1 cellular context compared by ENCODE assay signal in genomic region chr17:82000803-82001649, GRCh38.
A peak's percentile ranks its signal among the peaks of the same experiment; 100 is the strongest.
TF ChIP-seq lines count a peak whose summit lies in the region.

No MANE protein-coding gene starts in this region.

TF ChIP-seq in HepG2, 621 proteins besides CTCF, POLR2A, EP300 and RAD21 (continued from another document and continues in another):
- TF ChIP-seq FOXA1 (IDR thresholded peaks at IDR 0.05) (no peak), FOXA1 (CRISPR knock-in tag; IDR thresholded peaks at IDR 0.05) (peak; percentile 39; the same call in 1 of the 2 replicates), MYPOP (CRISPR knock-in tag; IDR thresholded peaks at IDR 0.05) (no peak), SRF (IDR thresholded peaks at IDR 0.05; ENCODE audit: low read depth, low read length) (no peak), PRPF4 (IDR thresholded peaks at IDR 0.05; ENCODE audit: low read depth, low read length, poor library complexity, severe bottlenecking) (no peak), KDM2A (CRISPR knock-in tag; IDR thresholded peaks at IDR 0.05; ENCODE audit: borderline replicate concordance, low read depth) (peak; percentile 79; the same call in 1 of the 2 replicates), DR1 (CRISPR knock-in tag; IDR thresholded peaks at IDR 0.05) (peak; percentile 62), SAP130 (CRISPR knock-in tag; IDR thresholded peaks at IDR 0.05; ENCODE audit: low read depth) (peak; percentile 96), ZNF552 (CRISPR knock-in tag; IDR thresholded peaks at IDR 0.05; ENCODE audit: borderline replicate concordance) (peak; percentile 94), ZNF770 (CRISPR knock-in tag; IDR thresholded peaks at IDR 0.05) (peak; percentile 90), ZNF83 (CRISPR knock-in tag; IDR thresholded peaks at IDR 0.05; ENCODE audit: borderline replicate concordance) (peak; percentile 92; the same call in 1 of the 2 replicates), GZF1 (CRISPR knock-in tag; IDR thresholded peaks at IDR 0.05) (peak; percentile 73; the same call in 1 of the 2 replicates), NR3C1 (CRISPR knock-in tag; IDR thresholded peaks at IDR 0.05) (peak; percentile 58; the same call in 1 of the 2 replicates), ZNF547 (CRISPR knock-in tag; IDR thresholded peaks at IDR 0.05) (peak; percentile 61), TBX3 (IDR thresholded peaks at IDR 0.05; ENCODE audit: borderline replicate concordance) (peak; percentile 92), SKI (IDR thresholded peaks at IDR 0.05; ENCODE audit: partially characterized antibody) (peak; percentile 98), ZNF569 (CRISPR knock-in tag; IDR thresholded peaks at IDR 0.05; ENCODE audit: borderline replicate concordance) (no peak), JDP2 (CRISPR knock-in tag; IDR thresholded peaks at IDR 0.05; ENCODE audit: borderline replicate concordance) (peak; percentile 43; the same call in 1 of the 2 replicates), ZNF180 (CRISPR knock-in tag; IDR thresholded peaks at IDR 0.05; ENCODE audit: borderline replicate concordance, low read depth) (peak; percentile 56; the same call in 1 of the 2 replicates), ZFYVE20 (CRISPR knock-in tag; IDR thresholded peaks at IDR 0.05; ENCODE audit: borderline replicate concordance, low read depth) (no peak), TP53 (CRISPR knock-in tag; conservative IDR thresholded peaks at IDR 0.05) (peak; percentile 44), ZNF501 (CRISPR knock-in tag; IDR thresholded peaks at IDR 0.05) (peak; percentile 72), ZNF709 (CRISPR knock-in tag; IDR thresholded peaks at IDR 0.05) (no peak; the same call in 1 of the 2 replicates), SP2 (CRISPR knock-in tag; IDR thresholded peaks at IDR 0.05) (no peak; the same call in none of the 2 replicates), MTF2 (CRISPR knock-in tag; IDR thresholded peaks at IDR 0.05; ENCODE audit: borderline replicate concordance) (no peak; the same call in 1 of the 2 replicates), HOXA9 (CRISPR knock-in tag; IDR thresholded peaks at IDR 0.05; ENCODE audit: borderline replicate concordance) (peak; percentile 79), KAT8 (CRISPR knock-in tag; IDR thresholded peaks at IDR 0.05) (peak; percentile 73), TRIM24 (CRISPR knock-in tag; IDR thresholded peaks at IDR 0.05) (no peak), ZBTB37 (CRISPR knock-in tag; IDR thresholded peaks at IDR 0.05) (peak; percentile 66), KDM3A (CRISPR knock-in tag; IDR thresholded peaks at IDR 0.05; ENCODE audit: low read depth) (peak; percentile 92), ZNF720 (CRISPR knock-in tag; IDR thresholded peaks at IDR 0.05) (peak; percentile 77; the same call in 1 of the 2 replicates), ZNF343 (CRISPR knock-in tag; IDR thresholded peaks at IDR 0.05) (peak; percentile 64; the same call in 1 of the 2 replicates), ZNF160 (CRISPR knock-in tag; IDR thresholded peaks at IDR 0.05) (peak; percentile 93), HNRNPK (IDR thresholded peaks at IDR 0.05; ENCODE audit: low read depth, low read length, poor library complexity, severe bottlenecking) (peak; percentile 82), HOXA5 (CRISPR knock-in tag; IDR thresholded peaks at IDR 0.05) (peak; percentile 93), TEAD2 (CRISPR knock-in tag; IDR thresholded peaks at IDR 0.05) (0 out of 2 replicates have a peak, but pooled peaks have one; percentile 61), U2AF2 (IDR thresholded peaks at IDR 0.05; ENCODE audit: low read depth, low read length) (0 out of 2 replicates have a peak, but pooled peaks have one; percentile 86), ZNF749 (CRISPR knock-in tag; IDR thresholded peaks at IDR 0.05; ENCODE audit: borderline replicate concordance) (peak; percentile 92; the same call in 1 of the 2 replicates), NKX3-1 (CRISPR knock-in tag; IDR thresholded peaks at IDR 0.05) (peak; percentile 70), ISX (CRISPR knock-in tag; conservative IDR thresholded peaks at IDR 0.05) (0 out of 2 replicates have a peak, but pooled peaks have one; percentile 33), SP5 (CRISPR knock-in tag; IDR thresholded peaks at IDR 0.05; ENCODE audit: borderline replicate concordance, low read depth) (peak; percentile 96), ZNF572 (CRISPR knock-in tag; IDR thresholded peaks at IDR 0.05) (0 out of 2 replicates have a peak, but pooled peaks have one; percentile 87), IKZF5 (CRISPR knock-in tag; IDR thresholded peaks at IDR 0.05) (peak; percentile 98), KAT7 (CRISPR knock-in tag; IDR thresholded peaks at IDR 0.05; ENCODE audit: borderline replicate concordance) (peak; percentile 89), ZNF350 (CRISPR knock-in tag; IDR thresholded peaks at IDR 0.05; ENCODE audit: borderline replicate concordance, low read depth) (peak; percentile 76)
- TF ChIP-seq, protein P1, sequence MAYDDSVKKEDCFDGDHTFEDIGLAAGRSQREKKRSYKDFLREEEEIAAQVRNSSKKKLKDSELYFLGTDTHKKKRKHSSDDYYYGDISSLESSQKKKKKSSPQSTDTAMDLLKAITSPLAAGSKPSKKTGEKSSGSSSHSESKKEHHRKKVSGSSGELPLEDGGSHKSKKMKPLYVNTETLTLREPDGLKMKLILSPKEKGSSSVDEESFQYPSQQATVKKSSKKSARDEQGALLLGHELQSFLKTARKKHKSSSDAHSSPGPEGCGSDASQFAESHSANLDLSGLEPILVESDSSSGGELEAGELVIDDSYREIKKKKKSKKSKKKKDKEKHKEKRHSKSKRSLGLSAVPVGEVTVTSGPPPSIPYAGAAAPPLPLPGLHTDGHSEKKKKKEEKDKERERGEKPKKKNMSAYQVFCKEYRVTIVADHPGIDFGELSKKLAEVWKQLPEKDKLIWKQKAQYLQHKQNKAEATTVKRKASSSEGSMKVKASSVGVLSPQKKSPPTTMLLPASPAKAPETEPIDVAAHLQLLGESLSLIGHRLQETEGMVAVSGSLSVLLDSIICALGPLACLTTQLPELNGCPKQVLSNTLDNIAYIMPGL (CRISPR knock-in tag; IDR thresholded peaks at IDR 0.05; ENCODE audit: borderline replicate concordance in 1 of 2, low read depth in 1 of 2), result peak; percentile 74 to 86; a peak in 3 of 4 replicates
- TF ChIP-seq, protein P2, sequence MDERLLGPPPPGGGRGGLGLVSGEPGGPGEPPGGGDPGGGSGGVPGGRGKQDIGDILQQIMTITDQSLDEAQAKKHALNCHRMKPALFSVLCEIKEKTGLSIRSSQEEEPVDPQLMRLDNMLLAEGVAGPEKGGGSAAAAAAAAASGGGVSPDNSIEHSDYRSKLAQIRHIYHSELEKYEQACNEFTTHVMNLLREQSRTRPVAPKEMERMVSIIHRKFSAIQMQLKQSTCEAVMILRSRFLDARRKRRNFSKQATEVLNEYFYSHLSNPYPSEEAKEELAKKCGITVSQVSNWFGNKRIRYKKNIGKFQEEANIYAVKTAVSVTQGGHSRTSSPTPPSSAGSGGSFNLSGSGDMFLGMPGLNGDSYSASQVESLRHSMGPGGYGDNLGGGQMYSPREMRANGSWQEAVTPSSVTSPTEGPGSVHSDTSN (CRISPR knock-in tag; IDR thresholded peaks at IDR 0.05), result no peak
- TF ChIP-seq, protein P3, sequence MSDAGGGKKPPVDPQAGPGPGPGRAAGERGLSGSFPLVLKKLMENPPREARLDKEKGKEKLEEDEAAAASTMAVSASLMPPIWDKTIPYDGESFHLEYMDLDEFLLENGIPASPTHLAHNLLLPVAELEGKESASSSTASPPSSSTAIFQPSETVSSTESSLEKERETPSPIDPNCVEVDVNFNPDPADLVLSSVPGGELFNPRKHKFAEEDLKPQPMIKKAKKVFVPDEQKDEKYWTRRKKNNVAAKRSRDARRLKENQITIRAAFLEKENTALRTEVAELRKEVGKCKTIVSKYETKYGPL (CRISPR knock-in tag; IDR thresholded peaks at IDR 0.05), result peak; percentile 23; the same call in 1 of the 2 replicates
- TF ChIP-seq, protein P4, sequence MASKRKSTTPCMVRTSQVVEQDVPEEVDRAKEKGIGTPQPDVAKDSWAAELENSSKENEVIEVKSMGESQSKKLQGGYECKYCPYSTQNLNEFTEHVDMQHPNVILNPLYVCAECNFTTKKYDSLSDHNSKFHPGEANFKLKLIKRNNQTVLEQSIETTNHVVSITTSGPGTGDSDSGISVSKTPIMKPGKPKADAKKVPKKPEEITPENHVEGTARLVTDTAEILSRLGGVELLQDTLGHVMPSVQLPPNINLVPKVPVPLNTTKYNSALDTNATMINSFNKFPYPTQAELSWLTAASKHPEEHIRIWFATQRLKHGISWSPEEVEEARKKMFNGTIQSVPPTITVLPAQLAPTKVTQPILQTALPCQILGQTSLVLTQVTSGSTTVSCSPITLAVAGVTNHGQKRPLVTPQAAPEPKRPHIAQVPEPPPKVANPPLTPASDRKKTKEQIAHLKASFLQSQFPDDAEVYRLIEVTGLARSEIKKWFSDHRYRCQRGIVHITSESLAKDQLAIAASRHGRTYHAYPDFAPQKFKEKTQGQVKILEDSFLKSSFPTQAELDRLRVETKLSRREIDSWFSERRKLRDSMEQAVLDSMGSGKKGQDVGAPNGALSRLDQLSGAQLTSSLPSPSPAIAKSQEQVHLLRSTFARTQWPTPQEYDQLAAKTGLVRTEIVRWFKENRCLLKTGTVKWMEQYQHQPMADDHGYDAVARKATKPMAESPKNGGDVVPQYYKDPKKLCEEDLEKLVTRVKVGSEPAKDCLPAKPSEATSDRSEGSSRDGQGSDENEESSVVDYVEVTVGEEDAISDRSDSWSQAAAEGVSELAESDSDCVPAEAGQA (IDR thresholded peaks at IDR 0.05; ENCODE audit: low read depth), result peak; percentile 28; the same call in 1 of the 2 replicates
- TF ChIP-seq, protein P4 (CRISPR knock-in tag; IDR thresholded peaks at IDR 0.05; ENCODE audit: borderline replicate concordance), result no peak; the same call in 1 of the 2 replicates
- TF ChIP-seq, protein P5, sequence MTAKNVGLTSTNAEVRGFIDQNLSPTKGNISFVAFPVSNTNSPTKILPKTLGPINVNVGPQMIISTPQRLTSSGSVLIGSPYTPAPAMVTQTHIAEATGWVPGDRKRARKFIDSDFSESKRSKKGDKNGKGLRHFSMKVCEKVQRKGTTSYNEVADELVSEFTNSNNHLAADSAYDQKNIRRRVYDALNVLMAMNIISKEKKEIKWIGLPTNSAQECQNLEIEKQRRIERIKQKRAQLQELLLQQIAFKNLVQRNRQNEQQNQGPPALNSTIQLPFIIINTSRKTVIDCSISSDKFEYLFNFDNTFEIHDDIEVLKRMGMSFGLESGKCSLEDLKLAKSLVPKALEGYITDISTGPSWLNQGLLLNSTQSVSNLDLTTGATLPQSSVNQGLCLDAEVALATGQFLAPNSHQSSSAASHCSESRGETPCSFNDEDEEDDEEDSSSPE (CRISPR knock-in tag; IDR thresholded peaks at IDR 0.05), result peak; percentile 83
